Comparison of ENCODE assay signal across 7 cellular contexts in genomic region chr2:193368615-193369014, GRCh38.
"Had no signal": no experiment of that assay in that cellular context is flagged by ENCODE, and none has a peak within 500 bp of the region (broad histone marks: within the 10 kb centered on the region; RNA-seq: fewer than 3 reads in every experiment).

No MANE protein-coding gene starts in this region.

- FAIRE-seq: H1, H54, HTR-8/SVneo had no signal

- H3K4me3 ChIP-seq: GM23338 had no signal

- H3K4me2 ChIP-seq: GM23338 had no signal

- H2AFZ ChIP-seq: GM23338 had no signal

- DNase-seq: H9, HCEC 1CT, KBM-7 had no signal

- ATAC-seq: GM23338 had no signal
